1 cellular context compared by ENCODE assay signal in the genomic region with DNA sequence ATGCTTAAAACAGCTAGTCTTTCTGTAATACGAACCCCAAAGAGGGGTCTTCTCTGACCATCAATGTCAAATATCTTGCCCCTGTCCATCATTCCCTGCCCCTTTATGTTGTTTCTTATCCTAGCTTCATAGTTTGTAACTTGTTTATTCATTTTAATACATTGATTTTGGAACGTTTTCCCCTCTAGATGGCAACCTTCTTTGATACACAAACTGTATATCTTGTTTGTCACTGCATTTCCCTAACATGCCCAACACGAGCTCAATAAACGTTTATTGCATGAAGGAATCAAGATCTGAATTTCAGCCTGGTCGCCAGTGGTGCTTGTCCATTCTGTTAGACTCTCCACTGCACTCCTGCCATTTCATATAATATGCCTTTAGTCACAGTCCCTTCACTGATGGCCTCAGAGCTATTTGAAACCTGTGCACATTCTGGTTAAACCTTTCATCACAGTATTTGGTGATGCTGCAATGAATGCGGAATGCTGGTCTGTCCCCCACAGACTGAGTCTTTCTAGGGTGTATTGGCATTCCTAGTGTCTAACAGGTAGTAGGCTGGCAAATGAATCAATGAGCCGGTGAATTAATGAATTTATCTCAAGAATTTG.
TF ChIP-seq lines count a peak whose summit lies in the region.

No MANE protein-coding gene starts in this region.

TF ChIP-seq in HCT116, 20 proteins besides CTCF, POLR2A, EP300 and RAD21 (continued from another document):
- TF ChIP-seq, protein P1, sequence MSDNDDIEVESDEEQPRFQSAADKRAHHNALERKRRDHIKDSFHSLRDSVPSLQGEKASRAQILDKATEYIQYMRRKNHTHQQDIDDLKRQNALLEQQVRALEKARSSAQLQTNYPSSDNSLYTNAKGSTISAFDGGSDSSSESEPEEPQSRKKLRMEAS (IDR thresholded peaks at IDR 0.05), result no peak
- no peak for TF ChIP-seq FOSL1 (IDR thresholded peaks at IDR 0.05; ENCODE audit: low read depth)
- no peak for TF ChIP-seq EZH2phosphoT487 (IDR thresholded peaks at IDR 0.05; ENCODE audit: borderline replicate concordance)
- no peak for TF ChIP-seq ZFX (IDR thresholded peaks at IDR 0.05)
- no peak for TF ChIP-seq SRF (IDR thresholded peaks at IDR 0.05; ENCODE audit: low read depth)
- no peak for TF ChIP-seq ELF1 (IDR thresholded peaks at IDR 0.05; ENCODE audit: borderline replicate concordance, low read depth)
- TF ChIP-seq POLR2AphosphoS5 (IDR thresholded peaks at IDR 0.05; ENCODE audit: low read depth, low read length), result no peak
